In the genomic region with DNA sequence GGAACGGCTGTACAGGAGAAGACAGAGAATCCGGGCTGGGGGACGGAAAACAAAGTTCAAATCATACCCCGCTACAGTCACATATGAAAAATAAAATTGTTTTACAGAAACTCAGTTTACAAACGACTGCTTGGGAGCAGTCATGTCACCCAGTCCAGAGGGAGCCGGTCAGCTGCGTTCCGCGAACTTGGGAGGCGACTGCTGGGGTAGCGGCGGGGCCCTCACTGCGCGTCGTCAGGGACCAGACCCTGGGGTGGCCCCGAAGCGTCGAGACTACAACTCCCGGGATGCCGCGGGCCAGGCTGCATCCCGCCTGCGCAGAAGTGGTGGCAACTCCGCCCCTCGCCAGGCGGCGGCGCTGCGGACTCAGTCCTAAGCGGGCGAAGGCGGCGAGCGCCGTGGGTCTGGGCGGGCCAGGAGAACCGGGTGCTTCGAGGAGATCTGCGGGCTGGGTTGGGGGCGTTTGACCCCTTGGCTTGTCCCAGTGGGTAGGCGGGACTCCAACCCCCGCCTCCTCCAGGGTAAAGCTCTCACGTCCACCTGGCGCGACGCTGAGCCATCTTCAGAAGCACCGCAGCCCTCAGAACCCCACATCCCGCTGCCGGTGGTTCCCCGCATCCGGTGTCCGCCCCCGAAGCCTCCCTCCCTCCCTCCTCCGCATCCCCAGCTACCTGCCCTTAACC, we compare ENCODE assay signal across 8 cellular contexts. TPM values are rescaled to one million over a fixed set of nuclear protein-coding genes. Genes with fewer than 3 reads are reported as not detected.
A peak's percentile ranks its signal among the peaks of the same experiment; 100 is the strongest.
DNase-seq lines count a peak whose midpoint lies in the region; ATAC-seq and TF ChIP-seq lines count a peak whose summit lies in the region.

No MANE protein-coding gene starts in this region.

- peak overlapping the region; percentile 83 for H3K4me3 ChIP-seq in OCI-LY3 (ENCODE audit: low read length)
- peak overlapping the region; percentile 69 for H3K4me3 ChIP-seq in epithelial cell of proximal tubule (ENCODE audit: low read depth, low read length)
- H3K4me3 ChIP-seq in mucosa of stomach (ENCODE audit: low read length), result peak overlapping the region; percentile 66

- H3K9ac ChIP-seq in OCI-LY3 (ENCODE audit: low read length) (peak overlapping the region; percentile 72), mucosa of stomach (ENCODE audit: low read length) (peak overlapping the region; percentile 70)

- H3K27me3 ChIP-seq in OCI-LY3 (ENCODE audit: low read depth, low read length), result no peaks in the 10 kb centered on the region
- H3K27me3 ChIP-seq in mucosa of stomach (ENCODE audit: control insufficient read depth, insufficient read depth, low read length), result no peaks in the 10 kb centered on the region

- ATAC-seq in GM21529 (IDR thresholded peaks at IDR 0.05; ENCODE audit: unreplicated experiment), result peak; percentile 77

- peak overlapping the region; percentile 35 for H3K27ac ChIP-seq in OCI-LY3 (ENCODE audit: low read length)

- H3K4me2 ChIP-seq in OCI-LY3 (ENCODE audit: low read length), result peak overlapping the region; percentile 96

- TF ChIP-seq CTCF in OCI-LY3 (IDR thresholded peaks at IDR 0.05; ENCODE audit: low read depth, low read length), result peak; percentile 75
- TF ChIP-seq CTCF in epithelial cell of proximal tubule (conservative IDR thresholded peaks at IDR 0.05; ENCODE audit: low read depth, low read length), result peak; percentile 74

- peaks cover 51% of the 10 kb centered on the region for H3K4me1 ChIP-seq in OCI-LY3 (ENCODE audit: low read length)
- peaks cover 15% of the 10 kb centered on the region for H3K4me1 ChIP-seq in mucosa of stomach (ENCODE audit: control insufficient read depth, insufficient read depth, low read length)

- H3K36me3 ChIP-seq in OCI-LY3 (replicated peaks; ENCODE audit: low read depth, low read length) (peaks cover 3% of the 10 kb centered on the region), mucosa of stomach (ENCODE audit: control insufficient read depth, insufficient read depth, low read length) (no peaks in the 10 kb centered on the region)

- DNase-seq in DMS53 (lab: John Stamatoyannopoulos, UW) (peak; percentile 91), HuH-7.5 (ENCODE audit: low spot score) (peak; percentile 92), activated T-cell treated with anti-CD3 and anti-CD28 coated beads for 4 hours (peak; percentile 82), epithelial cell of proximal tubule (ENCODE audit: low read depth) (no peak)
- peak; percentile 94 for DNase-seq in stimulated activated CD8-positive, alpha-beta memory T cell treated with anti-CD3 and anti-CD28 coated beads, Interleukin-4, amount 100 ng/mL, for 48 hours

- H3K9me3 ChIP-seq in OCI-LY3 (ENCODE audit: insufficient read depth, low read length) (no peaks in the 10 kb centered on the region), mucosa of stomach (ENCODE audit: control insufficient read depth, low read length) (no peaks in the 10 kb centered on the region)

- peaks cover 10% of the 10 kb centered on the region for H3K79me2 ChIP-seq in OCI-LY3 (ENCODE audit: low read length)

- no peaks in the 10 kb centered on the region for H4K20me1 ChIP-seq in OCI-LY3 (ENCODE audit: insufficient read depth, low read length)

- H2AFZ ChIP-seq in OCI-LY3 (ENCODE audit: low read depth, low read length), result peak overlapping the region; percentile 79

RNA-seq across cellular contexts. Expression of a gene that starts 4.0 kb away (rescaled TPM):
- not detected in 2 replicates for total RNA-seq in epithelial cell of proximal tubule

RNA-seq across cellular contexts. Expression of a gene that starts 11.1 kb away (rescaled TPM):
- total RNA-seq in epithelial cell of proximal tubule, result 3,154 and 10,636 TPM in 2 replicates

RNA-seq across cellular contexts. Expression of a gene that starts 11.4 kb away (rescaled TPM):
- 19.0 and 35.4 TPM in 2 replicates for total RNA-seq in epithelial cell of proximal tubule

RNA-seq across cellular contexts. Expression of a gene that starts 18.3 kb away (rescaled TPM):
- 11.9 and 17.5 TPM in 2 replicates for total RNA-seq in epithelial cell of proximal tubule

RNA-seq across cellular contexts. Expression of a gene that starts 27.0 kb away (rescaled TPM):
- 0.43 TPM in 1 of 2 replicates, not detected in the other for total RNA-seq in epithelial cell of proximal tubule
